34 cellular contexts compared by ENCODE assay signal in the genomic region with DNA sequence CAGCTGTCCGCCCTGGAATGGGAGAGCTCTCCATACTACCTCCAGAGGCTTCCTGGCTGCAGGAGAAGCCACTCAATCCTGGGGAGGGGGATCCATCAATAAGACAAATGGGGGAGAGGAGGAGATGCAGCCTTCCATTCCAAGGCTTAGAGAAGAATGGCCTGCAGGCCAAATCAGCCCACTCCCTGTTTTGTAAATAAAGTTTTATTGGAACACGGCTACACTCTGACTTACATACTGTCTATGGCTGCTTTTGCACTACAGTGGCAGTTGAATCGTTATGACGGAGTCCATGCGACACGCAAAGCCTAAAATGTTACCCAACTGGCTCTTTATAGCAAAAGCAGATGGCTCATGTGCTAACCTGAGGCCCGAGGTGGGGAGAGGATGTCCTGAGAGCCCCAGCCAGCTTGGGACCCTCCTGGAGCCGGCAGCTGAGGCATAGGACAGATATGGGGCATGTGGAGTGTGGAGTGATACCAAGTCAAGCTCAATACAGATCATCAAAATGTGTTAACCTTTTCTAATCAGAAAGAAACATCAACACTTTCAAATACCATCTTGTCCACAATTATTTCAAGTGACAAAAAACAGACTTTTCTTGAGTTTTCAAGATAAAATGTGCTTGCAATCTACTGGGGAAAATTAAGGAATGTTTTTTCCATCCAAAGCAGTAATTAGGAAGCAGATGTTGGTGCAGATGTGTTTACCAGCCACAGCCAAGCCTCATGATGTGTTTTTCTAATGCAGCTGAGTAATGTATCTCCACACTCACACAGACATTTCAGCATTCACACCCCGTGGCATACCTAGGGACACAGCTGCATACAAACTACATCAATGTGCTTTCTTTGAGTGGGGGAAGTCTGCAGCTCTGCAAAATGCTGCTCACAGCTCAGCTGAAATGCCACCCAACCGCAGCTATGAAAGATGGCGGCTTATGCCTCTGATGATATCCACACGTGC.
"Had no signal": no experiment of that assay in that cellular context is flagged by ENCODE, and none has a peak within 500 bp of the region (broad histone marks: within the 10 kb centered on the region; RNA-seq: fewer than 3 reads in every experiment).

No MANE protein-coding gene starts in this region.

- FAIRE-seq: astrocyte, endometrium, endothelial cell of umbilical vein, frontal cortex had no signal

- H3K9me3 Mint-ChIP-seq: activated CD4-positive, alpha-beta memory T cell treated with anti-CD3 and anti-CD28 coated beads, Interleukin-2, amount 10 ng/mL, durations not matched to agents 7 days and 5 days; activated CD4-positive, alpha-beta T cell treated with anti-CD3 and anti-CD28 coated beads, Interleukin-2, amount 10 ng/mL, durations not matched to agents 24 days and 14 days; activated naive CD4-positive, alpha-beta T cell treated with anti-CD3 and anti-CD28 coated beads, Interleukin-2, amount 10 ng/mL, durations not matched to agents 7 days and 5 days; activated naive CD4-positive, alpha-beta T cell treated with anti-CD3 and anti-CD28 coated beads, Interleukin-2, amount 50 U/mL, for 72 hours; activated naive CD8-positive, alpha-beta T cell treated with anti-CD3 and anti-CD28 coated beads, Interleukin-2, amount 10 ng/mL, durations not matched to agents 7 days and 5 days; activated T-cell treated with anti-CD3 and anti-CD28 coated beads, Interleukin-2, amount 50 U/mL, for 24 hours; activated T-cell treated with anti-CD3 and anti-CD28 coated beads, Interleukin-2, amount 50 U/mL, for 72 hours; T-cell; T-helper 2 cell treated with Interferon-gamma antibody and Interleukin-4, amounts not matched to agents 5 μg/mL and 100 μg/mL, for 36 hours had no signal

- H3K36me3 ChIP-seq: colonic mucosa, esophagus squamous epithelium, heart right ventricle, WERI-Rb-1 had no signal

- H3K4me1 Mint-ChIP-seq: activated CD4-positive, alpha-beta memory T cell treated with anti-CD3 and anti-CD28 coated beads, Interleukin-2, amount 10 ng/mL, durations not matched to agents 7 days and 5 days; activated CD4-positive, alpha-beta T cell treated with anti-CD3 and anti-CD28 coated beads for 36 hours; activated CD4-positive, alpha-beta T cell treated with anti-CD3 and anti-CD28 coated beads, Interleukin-2, amount 10 ng/mL, durations not matched to agents 24 days and 14 days; activated naive CD4-positive, alpha-beta T cell treated with anti-CD3 and anti-CD28 coated beads, Interleukin-2, amount 10 ng/mL, durations not matched to agents 7 days and 5 days; activated naive CD8-positive, alpha-beta T cell treated with anti-CD3 and anti-CD28 coated beads, Interleukin-2, amount 10 ng/mL, durations not matched to agents 7 days and 5 days; T-cell; T-helper 17 cell had no signal

- H3K36me3 Mint-ChIP-seq: activated naive CD4-positive, alpha-beta T cell treated with anti-CD3 and anti-CD28 coated beads, Interleukin-2, amount 10 ng/mL, durations not matched to agents 7 days and 5 days; activated naive CD4-positive, alpha-beta T cell treated with anti-CD3 and anti-CD28 coated beads, Interleukin-2, amount 50 U/mL, for 72 hours; activated naive CD8-positive, alpha-beta T cell treated with anti-CD3 and anti-CD28 coated beads, Interleukin-2, amount 10 ng/mL, durations not matched to agents 7 days and 5 days; T-cell had no signal

- H3K4me3 ChIP-seq: colonic mucosa, esophagus squamous epithelium, heart right ventricle, hepatocyte had no signal

- H3K27ac ChIP-seq: colonic mucosa, epithelial cell of prostate, esophagus squamous epithelium, heart right ventricle, hepatocyte, WERI-Rb-1 had no signal

- H2AFZ ChIP-seq: hepatocyte had no signal

- H3K27ac Mint-ChIP-seq: activated CD4-positive, alpha-beta memory T cell treated with anti-CD3 and anti-CD28 coated beads, Interleukin-2, amount 10 ng/mL, durations not matched to agents 7 days and 5 days; activated CD4-positive, alpha-beta T cell treated with anti-CD3 and anti-CD28 coated beads for 36 hours; activated CD4-positive, alpha-beta T cell treated with anti-CD3 and anti-CD28 coated beads, Interleukin-2, amount 10 ng/mL, durations not matched to agents 24 days and 14 days; activated naive CD4-positive, alpha-beta T cell treated with anti-CD3 and anti-CD28 coated beads, Interleukin-2, amount 10 ng/mL, durations not matched to agents 7 days and 5 days; activated naive CD4-positive, alpha-beta T cell treated with anti-CD3 and anti-CD28 coated beads, Interleukin-2, amount 50 U/mL, for 72 hours; activated naive CD8-positive, alpha-beta T cell treated with anti-CD3 and anti-CD28 coated beads, Interleukin-2, amount 10 ng/mL, durations not matched to agents 7 days and 5 days; activated T-cell treated with anti-CD3 and anti-CD28 coated beads, Interleukin-2, amount 50 U/mL, for 24 hours; activated T-cell treated with anti-CD3 and anti-CD28 coated beads, Interleukin-2, amount 50 U/mL, for 72 hours; T-cell; T-helper 17 cell; T-helper 2 cell treated with Interferon-gamma antibody and Interleukin-4, amounts not matched to agents 5 μg/mL and 100 μg/mL, for 36 hours had no signal

- H3K4me2 ChIP-seq: hepatocyte had no signal

- H3K4me3 Mint-ChIP-seq: activated CD4-positive, alpha-beta memory T cell treated with anti-CD3 and anti-CD28 coated beads, Interleukin-2, amount 10 ng/mL, durations not matched to agents 7 days and 5 days; activated CD4-positive, alpha-beta T cell treated with anti-CD3 and anti-CD28 coated beads for 36 hours; activated CD4-positive, alpha-beta T cell treated with anti-CD3 and anti-CD28 coated beads, Interleukin-2, amount 10 ng/mL, durations not matched to agents 24 days and 14 days; activated naive CD4-positive, alpha-beta T cell treated with anti-CD3 and anti-CD28 coated beads, Interleukin-2, amount 10 ng/mL, durations not matched to agents 7 days and 5 days; activated naive CD8-positive, alpha-beta T cell treated with anti-CD3 and anti-CD28 coated beads, Interleukin-2, amount 10 ng/mL, durations not matched to agents 7 days and 5 days; activated T-cell treated with anti-CD3 and anti-CD28 coated beads, Interleukin-2, amount 50 U/mL, for 24 hours; activated T-cell treated with anti-CD3 and anti-CD28 coated beads, Interleukin-2, amount 50 U/mL, for 72 hours; T-cell; T-helper 17 cell; T-helper 2 cell treated with Interferon-gamma antibody and Interleukin-4, amounts not matched to agents 5 μg/mL and 100 μg/mL, for 36 hours had no signal

- H3K4me1 ChIP-seq: colonic mucosa, esophagus squamous epithelium, heart right ventricle had no signal

- H3K27me3 Mint-ChIP-seq: activated CD4-positive, alpha-beta memory T cell treated with anti-CD3 and anti-CD28 coated beads, Interleukin-2, amount 10 ng/mL, durations not matched to agents 7 days and 5 days; activated CD4-positive, alpha-beta T cell treated with anti-CD3 and anti-CD28 coated beads, Interleukin-2, amount 10 ng/mL, durations not matched to agents 24 days and 14 days; activated naive CD4-positive, alpha-beta T cell treated with anti-CD3 and anti-CD28 coated beads, Interleukin-2, amount 10 ng/mL, durations not matched to agents 7 days and 5 days; activated naive CD8-positive, alpha-beta T cell treated with anti-CD3 and anti-CD28 coated beads, Interleukin-2, amount 10 ng/mL, durations not matched to agents 7 days and 5 days had no signal

- H3K27me3 ChIP-seq: colonic mucosa, hepatocyte had no signal

- ATAC-seq: activated CD4-positive, alpha-beta T cell treated with anti-CD3 and anti-CD28 coated beads for 36 hours; activated naive CD4-positive, alpha-beta T cell treated with anti-CD3 and anti-CD28 coated beads, Interleukin-2, amount 50 U/mL, for 72 hours; activated T-cell treated with anti-CD3 and anti-CD28 coated beads, Interleukin-2, amount 50 U/mL, for 72 hours; heart right ventricle; T-cell; T-helper 17 cell had no signal

- DNase-seq: activated CD4-positive, alpha-beta memory T cell treated with anti-CD3 and anti-CD28 coated beads, Interleukin-2, amount 10 ng/mL, durations not matched to agents 7 days and 5 days; activated CD4-positive, alpha-beta T cell treated with anti-CD3 and anti-CD28 coated beads for 36 hours; activated CD4-positive, alpha-beta T cell treated with anti-CD3 and anti-CD28 coated beads, Interleukin-2, amount 10 ng/mL, durations not matched to agents 24 days and 14 days; activated CD4-positive, alpha-beta T cell treated with anti-CD3 and anti-CD28 coated beads, Interleukin-2, amount 50 U/mL, for 4 hours; activated CD4-positive, CD25-positive, alpha-beta regulatory T cell; activated CD4-positive, CD25-positive, alpha-beta regulatory T cell treated with anti-CD3 and anti-CD28 coated beads, Interleukin-2, amount 50 U/mL, for 72 hours; activated CD8-positive, alpha-beta memory T cell treated with anti-CD3 and anti-CD28 coated beads, Interleukin-2, amount 50 U/mL, for 48 hours; activated gamma-delta T cell; activated naive CD4-positive, alpha-beta T cell; activated naive CD4-positive, alpha-beta T cell treated with anti-CD3 and anti-CD28 coated beads, Interleukin-2, amount 10 ng/mL, durations not matched to agents 7 days and 5 days; activated naive CD8-positive, alpha-beta T cell treated with anti-CD3 and anti-CD28 coated beads, Interleukin-2, amount 10 ng/mL, durations not matched to agents 7 days and 5 days; activated T-cell treated with anti-CD3 and anti-CD28 coated beads for 4 hours; activated T-cell treated with anti-CD3 and anti-CD28 coated beads, Interleukin-2, amount 50 U/mL, for 24 hours; activated T-cell treated with anti-CD3 and anti-CD28 coated beads, Interleukin-2, amount 50 U/mL, for 72 hours; amniotic stem cell; caudate nucleus; colonic mucosa; effector CD8-positive, alpha-beta T cell; esophagus squamous epithelium; foreskin fibroblast; heart right ventricle; SW 1271; T-cell; T-helper 17 cell; T1000; WERI-Rb-1 had no signal

- H3K79me2 ChIP-seq: hepatocyte had no signal

- H3K9me3 ChIP-seq: colonic mucosa, esophagus squamous epithelium, heart right ventricle had no signal
